In genomic region chr14:68792022-68792829, GRCh38 we compare ENCODE assay signal across 8 cellular contexts. TPM values are rescaled to one million over a fixed set of nuclear protein-coding genes. Genes with fewer than 3 reads are reported as not detected.
DNase-seq lines count a peak whose midpoint lies in the region; ATAC-seq and TF ChIP-seq lines count a peak whose summit lies in the region.

No MANE protein-coding gene starts in this region.

- peaks cover 3% of the 10 kb centered on the region for H3K27me3 Mint-ChIP-seq in activated naive CD8-positive, alpha-beta T cell treated with anti-CD3 and anti-CD28 coated beads for 36 hours
- no peaks in the 10 kb centered on the region for H3K27me3 Mint-ChIP-seq in stimulated activated memory B cell treated with anti-CD40 and anti-IgM and Interleukin-4, amounts not matched to agents 10 μg/mL and 1 μg/mL and 100 μg/mL, for 72 hours

- H3K36me3 ChIP-seq in HUES48 (ENCODE audit: control insufficient read depth, insufficient read depth, low read length) = peaks cover 40% of the 10 kb centered on the region

- peaks cover 5% of the 10 kb centered on the region; the same call in 1 of the 2 replicates for H3K9me3 ChIP-seq in AG04450 (ENCODE audit: control insufficient read depth, insufficient read depth, low read length)
- H3K9me3 ChIP-seq in HUES48 (ENCODE audit: control insufficient read depth, insufficient read depth, low read length) = no peaks in the 10 kb centered on the region
- no peaks in the 10 kb centered on the region for H3K9me3 ChIP-seq in iPS-18c (ENCODE audit: control insufficient read depth, insufficient read depth, low read length)

- ATAC-seq in stimulated activated memory B cell treated with anti-CD40 and anti-IgM and Interleukin-4, amounts not matched to agents 10 μg/mL and 1 μg/mL and 100 μg/mL, for 72 hours = no peak

- DNase-seq in AG04450 (ENCODE audit: low read depth, low spot score) (no peak), NCI-H2227 (lab: John Stamatoyannopoulos, UW; ENCODE audit: unreplicated experiment) (no peak), NCI-H82 treated with DMSO at 0.1 percent for 48 hours (lab: John Stamatoyannopoulos, UW; ENCODE audit: unreplicated experiment) (no peak), NCI-H2227 treated with DMSO at 0.1 percent for 48 hours (lab: John Stamatoyannopoulos, UW) (no peak)
- DNase-seq in activated naive CD8-positive, alpha-beta T cell treated with anti-CD3 and anti-CD28 coated beads for 36 hours = no peak

- no peaks in the 10 kb centered on the region for H3K27me3 ChIP-seq in AG04450 (ENCODE audit: control insufficient read depth, insufficient read depth, low read length)
- H3K27me3 ChIP-seq in HUES48 (ENCODE audit: control insufficient read depth, insufficient read depth, low read length) = no peaks in the 10 kb centered on the region

- H3K27ac ChIP-seq in AG04450 (ENCODE audit: low read depth, low read length) (peak overlapping the region; percentile 100), HUES48 (ENCODE audit: low read depth, low read length) (peak overlapping the region; percentile 100)

- POLR2A ChIA-PET in AG04450 (lab: Yijun Ruan, JAX) = interaction anchor here (0.6 to 5.2 kb wide), 35 partner anchors 8 to 774 kb away, joined by 3 to 105 read pairs (median 8); no protein-coding TSS in a partner anchor

- H3K4me1 ChIP-seq in HUES48 (ENCODE audit: control insufficient read depth, insufficient read depth, low read length) = peaks cover 25% of the 10 kb centered on the region

- H3K36me3 Mint-ChIP-seq in activated naive CD8-positive, alpha-beta T cell treated with anti-CD3 and anti-CD28 coated beads for 36 hours = peaks cover 58% of the 10 kb centered on the region
- peaks cover 60% of the 10 kb centered on the region for H3K36me3 Mint-ChIP-seq in stimulated activated memory B cell treated with anti-CD40 and anti-IgM and Interleukin-4, amounts not matched to agents 10 μg/mL and 1 μg/mL and 100 μg/mL, for 72 hours

- H3K4me1 Mint-ChIP-seq in activated naive CD8-positive, alpha-beta T cell treated with anti-CD3 and anti-CD28 coated beads for 36 hours = peaks cover 41% of the 10 kb centered on the region
- H3K4me1 Mint-ChIP-seq in stimulated activated memory B cell treated with anti-CD40 and anti-IgM and Interleukin-4, amounts not matched to agents 10 μg/mL and 1 μg/mL and 100 μg/mL, for 72 hours = peaks cover 39% of the 10 kb centered on the region

- CTCF ChIA-PET in AG04450 (lab: Charles Lee) = interaction anchor here (0.6 to 2.9 kb wide), 7 partner anchors 22 to 541 kb away, joined by 3 to 16 read pairs (median 5); no protein-coding TSS in a partner anchor

- peak overlapping the region; percentile 100 for H3K27ac Mint-ChIP-seq in activated naive CD8-positive, alpha-beta T cell treated with anti-CD3 and anti-CD28 coated beads for 36 hours
- peak overlapping the region; percentile 99 for H3K27ac Mint-ChIP-seq in stimulated activated memory B cell treated with anti-CD40 and anti-IgM and Interleukin-4, amounts not matched to agents 10 μg/mL and 1 μg/mL and 100 μg/mL, for 72 hours

- H3K4me3 Mint-ChIP-seq in activated naive CD8-positive, alpha-beta T cell treated with anti-CD3 and anti-CD28 coated beads for 36 hours = peak overlapping the region; percentile 96
- peak overlapping the region; percentile 97 for H3K4me3 Mint-ChIP-seq in stimulated activated memory B cell treated with anti-CD40 and anti-IgM and Interleukin-4, amounts not matched to agents 10 μg/mL and 1 μg/mL and 100 μg/mL, for 72 hours

- H3K4me3 ChIP-seq in AG04450 (ENCODE audit: low read depth, low read length) = peak overlapping the region; percentile 100
- H3K4me3 ChIP-seq in HUES48 (ENCODE audit: low read depth, low read length) = peak overlapping the region; percentile 97
- peak overlapping the region; percentile 99 for H3K4me3 ChIP-seq in iPS-18c (ENCODE audit: insufficient read depth, low read depth, low read length)

- peak overlapping the region; percentile 92 for H3K9ac ChIP-seq in HUES48 (ENCODE audit: low read depth, low read length)

- no peak for TF ChIP-seq CTCF in AG04450 (IDR thresholded peaks at IDR 0.05; ENCODE audit: low read depth, low read length)

- H3K9me3 Mint-ChIP-seq in activated naive CD8-positive, alpha-beta T cell treated with anti-CD3 and anti-CD28 coated beads for 36 hours = no peaks in the 10 kb centered on the region
- H3K9me3 Mint-ChIP-seq in stimulated activated memory B cell treated with anti-CD40 and anti-IgM and Interleukin-4, amounts not matched to agents 10 μg/mL and 1 μg/mL and 100 μg/mL, for 72 hours = no peaks in the 10 kb centered on the region

RNA-seq across cellular contexts. Expression of gene ZFP36L1, which starts 0.6 kb away (rescaled TPM):
- polyA plus RNA-seq in AG04450 (2011; rRNA removed) = 54.4 and 61.5 TPM in 2 replicates
- polyA minus RNA-seq in AG04450 (2011; rRNA and poly(A)+ RNA removed) = 38.4 and 48.0 TPM in 2 replicates
- total RNA-seq in activated naive CD8-positive, alpha-beta T cell treated with anti-CD3 and anti-CD28 coated beads for 36 hours = 10 to 100 TPM; 84.4 to 86.2 TPM
